In the genomic region with DNA sequence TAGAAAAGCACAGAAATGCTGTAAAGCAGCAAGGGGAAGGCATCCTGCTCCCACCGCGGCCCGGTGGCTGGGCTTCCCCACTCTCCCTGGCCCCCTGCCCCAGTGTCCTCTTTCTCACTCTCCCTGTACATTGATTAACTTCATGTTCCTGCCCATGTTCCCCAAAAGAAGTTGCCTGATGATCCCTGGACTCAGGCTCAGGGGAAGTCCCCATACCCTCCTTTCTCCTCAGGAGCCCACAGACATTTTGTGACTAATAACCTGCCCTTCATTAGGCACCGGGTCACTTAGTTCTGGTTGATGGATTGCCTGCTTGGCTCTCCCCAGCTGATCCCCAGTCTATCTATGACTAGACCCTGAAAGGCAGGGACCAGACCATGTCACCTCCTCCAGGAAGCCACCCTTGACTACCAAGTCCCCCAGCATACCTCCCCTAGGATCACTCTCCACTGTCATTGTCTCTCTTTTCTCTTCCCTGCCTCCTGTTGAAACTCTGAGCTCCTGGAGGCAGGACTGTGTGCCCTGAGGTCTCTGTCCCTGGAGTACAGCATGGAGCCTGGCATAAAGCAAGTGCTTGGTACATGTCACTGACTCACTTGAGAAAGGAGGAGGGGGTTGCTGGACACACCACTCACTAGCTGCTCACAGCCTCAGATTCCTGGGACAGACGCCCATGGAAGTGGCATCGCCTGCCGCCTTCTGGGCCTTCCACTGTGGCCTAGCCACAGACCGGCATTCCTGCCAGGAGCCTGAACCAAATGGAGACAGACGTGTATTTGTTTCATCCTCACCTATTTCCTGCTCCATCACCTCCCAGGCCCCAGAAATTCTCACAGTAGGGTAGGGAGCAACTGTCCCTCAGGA, we compare ENCODE assay signal across 9 cellular contexts. TPM values are rescaled to one million over a fixed set of nuclear protein-coding genes. Genes with fewer than 3 reads are reported as not detected.
DNase-seq lines count a peak whose midpoint lies in the region; ATAC-seq, FAIRE-seq and TF ChIP-seq lines count a peak whose summit lies in the region.
"Had no signal": no experiment of that assay in that cellular context is flagged by ENCODE, and none has a peak within 500 bp of the region (broad histone marks: within the 10 kb centered on the region; RNA-seq: fewer than 3 reads in every experiment).

No MANE protein-coding gene starts in this region.

- no peaks in the 10 kb centered on the region for H3K27me3 ChIP-seq in duodenal mucosa (ENCODE audit: control insufficient read depth in 1 of 2, insufficient read depth in 2 of 2, low read length in 2 of 2)
- H3K27me3 ChIP-seq in muscle layer of colon (ENCODE audit: control insufficient read depth in 1 of 2, insufficient read depth in 2 of 2, low read length in 2 of 2): no peaks in the 10 kb centered on the region

- peak overlapping the region; percentile 88 for H3K4me2 ChIP-seq in A549
- H3K4me2 ChIP-seq: KMS-11 had no signal

- 0 out of 3 replicates have a peak overlapping the region, but pooled peaks have one; percentile 15 for H3K4me3 ChIP-seq in A549
- peak overlapping the region in 1 of 2 donors; percentile 7 for H3K4me3 ChIP-seq in duodenal mucosa (ENCODE audit: low read depth in 1 of 2, low read length in 2 of 2)
- H3K4me3 ChIP-seq in muscle layer of colon (ENCODE audit: low read depth in 1 of 2, low read length in 2 of 2): no peak overlapping the region

- H3K27ac ChIP-seq in A549 (peak overlapping the region; percentile 98 to 100), duodenal mucosa (ENCODE audit: low read depth, low read length) (peak overlapping the region; percentile 83), muscle layer of colon (ENCODE audit: low read depth, low read length) (peak overlapping the region; percentile 32)
- H3K27ac ChIP-seq: KMS-11 had no signal

- no peak for TF ChIP-seq RAD21 in A549 (conservative IDR thresholded peaks at IDR 0.05 in 1 of 2, IDR thresholded peaks at IDR 0.05 in 1 of 2)

- no peak for TF ChIP-seq EP300 in A549 (IDR thresholded peaks at IDR 0.05)

- TF ChIP-seq CTCF in A549 (IDR thresholded peaks at IDR 0.05): no peak

- peak; percentile 5 to 16; a peak in 5 of 6 replicates for ATAC-seq in A549

- POLR2A ChIA-PET in A549 (lab: Yijun Ruan, JAX): no interaction called here

- DNase-seq in A549 (ENCODE audit: low read depth in 1 of 2, low spot score in 1 of 2) (peak; percentile 29 to 82), NCI-H460 (ENCODE audit: extremely low read depth, low read depth) (peak; percentile 16), T-helper 9 cell (no peak), GM19240 (ENCODE audit: insufficient read length, low spot score) (no peak), hippocampal formation (lab: John Stamatoyannopoulos, UW) (no peak)
- DNase-seq in activated T-cell treated with anti-CD3 and anti-CD28 coated beads, Interleukin-2, amount 50 U/mL, for 1 hour: no peak

- CTCF ChIA-PET in A549 (lab: Yijun Ruan, JAX): interaction anchor here (1.0 to 2.2 kb wide), 3 partner anchors 13 to 55 kb away, joined by 3 to 14 read pairs (median 4); partner anchors contain the start of gene MALL

- FAIRE-seq in A549 (lab: Jason Lieb, UNC): no peak

- H3K36me3 ChIP-seq in duodenal mucosa (ENCODE audit: control insufficient read depth in 1 of 2, insufficient read depth in 2 of 2, low read length in 2 of 2): peaks cover 4 to 20% of the 10 kb centered on the region in 2 donors
- no peaks in the 10 kb centered on the region for H3K36me3 ChIP-seq in muscle layer of colon (ENCODE audit: insufficient read depth, low read length)

- no peaks in the 10 kb centered on the region for H3K9me3 ChIP-seq in A549
- H3K9me3 ChIP-seq in duodenal mucosa (ENCODE audit: control insufficient read depth in 1 of 2, low read length in 2 of 2): no peaks in the 10 kb centered on the region
- no peaks in the 10 kb centered on the region for H3K9me3 ChIP-seq in muscle layer of colon (ENCODE audit: low read length)

- 38% methylated on average over 9 of the region's 9 CpGs for WGBS in A549 (ENCODE audit: missing lambda C conversion rate)

- no peak for TF ChIP-seq POLR2A in A549 (IDR thresholded peaks at IDR 0.05; ENCODE audit: low read length)

- H3K4me1 ChIP-seq in A549: peaks cover 80% of the 10 kb centered on the region
- peaks cover 58 to 60% of the 10 kb centered on the region in 2 donors for H3K4me1 ChIP-seq in duodenal mucosa (ENCODE audit: control insufficient read depth in 1 of 2, insufficient read depth in 2 of 2, low read length in 2 of 2)
- peaks cover 12% of the 10 kb centered on the region for H3K4me1 ChIP-seq in muscle layer of colon (ENCODE audit: insufficient read depth, low read length)

- H3K9ac ChIP-seq in duodenal mucosa (ENCODE audit: low read depth in 1 of 2, low read length in 2 of 2) (peak overlapping the region; percentile 69 to 70), muscle layer of colon (ENCODE audit: low read length) (no peak overlapping the region)
- H3K9ac ChIP-seq: KMS-11 had no signal

TF ChIP-seq in A549, 52 proteins besides CTCF, POLR2A, EP300 and RAD21:
- TF ChIP-seq, protein P1, sequence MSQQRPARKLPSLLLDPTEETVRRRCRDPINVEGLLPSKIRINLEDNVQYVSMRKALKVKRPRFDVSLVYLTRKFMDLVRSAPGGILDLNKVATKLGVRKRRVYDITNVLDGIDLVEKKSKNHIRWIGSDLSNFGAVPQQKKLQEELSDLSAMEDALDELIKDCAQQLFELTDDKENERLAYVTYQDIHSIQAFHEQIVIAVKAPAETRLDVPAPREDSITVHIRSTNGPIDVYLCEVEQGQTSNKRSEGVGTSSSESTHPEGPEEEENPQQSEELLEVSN (IDR thresholded peaks at IDR 0.05; ENCODE audit: borderline replicate concordance, low read depth): no peak
- TF ChIP-seq HOXA7 (CRISPR knock-in tag; IDR thresholded peaks at IDR 0.05) (peak; percentile 50; the same call in 1 of the 2 replicates), HOXB13 (CRISPR knock-in tag; IDR thresholded peaks at IDR 0.05; ENCODE audit: low read depth) (no peak), CHD4 (IDR thresholded peaks at IDR 0.05; ENCODE audit: borderline replicate concordance) (0 out of 2 replicates have a peak, but pooled peaks have one; percentile 55), HOXB5 (CRISPR knock-in tag; IDR thresholded peaks at IDR 0.05) (peak; percentile 78; the same call in 1 of the 2 replicates), ZFP36 (IDR thresholded peaks at IDR 0.05; ENCODE audit: borderline replicate concordance, partially characterized antibody) (peak; percentile 99), RNF2 (IDR thresholded peaks at IDR 0.05; ENCODE audit: borderline replicate concordance, low read depth) (no peak), FOSL2 (IDR thresholded peaks at IDR 0.05) (no peak), FOSL2 (CRISPR knock-in tag; IDR thresholded peaks at IDR 0.05) (peak; percentile 61), ATOH8 (CRISPR knock-in tag; IDR thresholded peaks at IDR 0.05; ENCODE audit: low read depth) (peak; percentile 42; the same call in 1 of the 2 replicates), TP53 (CRISPR knock-in tag; IDR thresholded peaks at IDR 0.05) (no peak), KDM1A (IDR thresholded peaks at IDR 0.05; ENCODE audit: low read depth) (peak; percentile 72; the same call in 1 of the 2 replicates), RARB (CRISPR knock-in tag; IDR thresholded peaks at IDR 0.05) (no peak; the same call in 1 of the 2 replicates), EHMT2 (IDR thresholded peaks at IDR 0.05; ENCODE audit: low read depth) (no peak)
- TF ChIP-seq, protein P2, sequence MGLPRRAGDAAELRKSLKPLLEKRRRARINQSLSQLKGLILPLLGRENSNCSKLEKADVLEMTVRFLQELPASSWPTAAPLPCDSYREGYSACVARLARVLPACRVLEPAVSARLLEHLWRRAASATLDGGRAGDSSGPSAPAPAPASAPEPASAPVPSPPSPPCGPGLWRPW (IDR thresholded peaks at IDR 0.05): no peak
- TF ChIP-seq, protein P3, sequence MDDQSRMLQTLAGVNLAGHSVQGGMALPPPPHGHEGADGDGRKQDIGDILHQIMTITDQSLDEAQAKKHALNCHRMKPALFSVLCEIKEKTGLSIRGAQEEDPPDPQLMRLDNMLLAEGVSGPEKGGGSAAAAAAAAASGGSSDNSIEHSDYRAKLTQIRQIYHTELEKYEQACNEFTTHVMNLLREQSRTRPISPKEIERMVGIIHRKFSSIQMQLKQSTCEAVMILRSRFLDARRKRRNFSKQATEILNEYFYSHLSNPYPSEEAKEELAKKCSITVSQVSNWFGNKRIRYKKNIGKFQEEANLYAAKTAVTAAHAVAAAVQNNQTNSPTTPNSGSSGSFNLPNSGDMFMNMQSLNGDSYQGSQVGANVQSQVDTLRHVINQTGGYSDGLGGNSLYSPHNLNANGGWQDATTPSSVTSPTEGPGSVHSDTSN (IDR thresholded peaks at IDR 0.05): no peak
- TF ChIP-seq, protein P4, sequence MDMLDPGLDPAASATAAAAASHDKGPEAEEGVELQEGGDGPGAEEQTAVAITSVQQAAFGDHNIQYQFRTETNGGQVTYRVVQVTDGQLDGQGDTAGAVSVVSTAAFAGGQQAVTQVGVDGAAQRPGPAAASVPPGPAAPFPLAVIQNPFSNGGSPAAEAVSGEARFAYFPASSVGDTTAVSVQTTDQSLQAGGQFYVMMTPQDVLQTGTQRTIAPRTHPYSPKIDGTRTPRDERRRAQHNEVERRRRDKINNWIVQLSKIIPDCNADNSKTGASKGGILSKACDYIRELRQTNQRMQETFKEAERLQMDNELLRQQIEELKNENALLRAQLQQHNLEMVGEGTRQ (IDR thresholded peaks at IDR 0.05): no peak
TF ChIP-seq in A549: peak in this region for 7.

RNA-seq across cellular contexts. Expression of gene MALL, which starts 13.5 kb away (rescaled TPM):
- polyA plus RNA-seq in A549 (2011; rRNA removed): 77.8 and 104 TPM in 2 replicates
- polyA plus RNA-seq in A549 (2012; cell fraction: cytosol; rRNA removed): 102 and 121 TPM in 2 replicates
- 43.3 and 60.5 TPM in 2 replicates for polyA plus RNA-seq in A549 (2012; cell fraction: nucleus; rRNA removed)
- 115 to 123 TPM (median 123 TPM) in 3 replicates for polyA plus RNA-seq in A549 (2017; fragmentation: RNase III; extraction: RNeasy Plus Mini Kit Qiagen cat#74134 plus additional on column Dnase treatment)
- 61.2 and 72.1 TPM in 2 replicates for polyA minus RNA-seq in A549 (2011; rRNA and poly(A)+ RNA removed)
- total RNA-seq in NCI-H460 (2014; rRNA removed; shearing (Covaris generic)): 20.9 and 27.7 TPM in 2 replicates
- 21.9 and 23.9 TPM in 2 replicates for polyA plus RNA-seq in NCI-H460 (2014; cell fraction: nucleus; rRNA removed)

Comparison
In these comparisons a context has a peak if more than half of its experiments do, and no peak if none do; other contexts are left out.
1. DNase-seq: peak in A549 (2 of 2) and NCI-H460 (single experiment); none in T-helper 9 cell (single experiment), GM19240 (single experiment), activated T-cell treated with anti-CD3 and anti-CD28 coated beads, Interleukin-2, amount 50 U/mL, for 1 hour (single experiment) and hippocampal formation (0 of 2).
2. H3K27ac ChIP-seq: peak in every context shown above with its lines; median percentile 99 in A549; 83 in duodenal mucosa; 32 in muscle layer of colon.